In the genomic region with DNA sequence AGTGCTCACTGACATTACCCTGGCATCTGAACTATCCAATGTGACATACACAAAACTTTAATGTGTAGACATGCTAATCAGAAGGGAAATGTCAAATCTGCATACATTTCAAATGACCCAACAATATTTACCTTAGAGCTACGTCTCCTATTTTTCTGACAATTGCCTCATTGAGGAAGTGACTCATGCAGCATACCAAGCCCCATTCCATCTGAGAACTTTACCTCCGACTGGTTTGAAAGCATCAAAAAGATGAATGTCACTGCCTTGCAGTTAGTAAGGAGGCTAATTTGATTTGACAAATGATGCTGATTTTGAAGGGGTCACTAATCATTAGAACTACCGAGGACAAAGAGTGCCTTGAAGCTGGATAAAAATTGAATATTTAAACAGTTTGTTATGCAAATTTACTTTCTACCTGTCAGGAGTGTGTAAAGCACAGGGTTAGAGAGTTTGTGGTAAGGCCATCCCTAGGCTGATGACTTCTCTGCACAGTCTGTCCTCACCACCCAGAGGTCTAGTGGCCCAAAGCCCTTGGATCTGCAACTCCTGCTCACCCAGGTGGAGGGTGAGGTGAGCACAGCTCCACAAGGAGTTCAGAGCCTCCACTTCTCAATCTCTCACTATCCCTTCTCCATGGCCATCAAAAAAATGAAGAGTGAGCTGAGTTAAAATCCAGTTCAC, we compare ENCODE assay signal across 11 cellular contexts.
DNase-seq lines count a peak whose midpoint lies in the region; ATAC-seq and TF ChIP-seq lines count a peak whose summit lies in the region.
"Had no signal": no experiment of that assay in that cellular context is flagged by ENCODE, and none has a peak within 500 bp of the region (broad histone marks: within the 10 kb centered on the region; RNA-seq: fewer than 3 reads in every experiment).

No MANE protein-coding gene starts in this region.

- intact Hi-C loops in Right ventricle myocardium inferior (cut with DNase I): no loop called here
- intact Hi-C loops in head of caudate nucleus (cut with DNase I): no loop called here

- no peaks in the 10 kb centered on the region for H3K9me3 ChIP-seq in Loucy (ENCODE audit: insufficient read depth, low read depth, low read length)

- no peaks in the 10 kb centered on the region for H4K20me1 ChIP-seq in Loucy (ENCODE audit: insufficient read depth, low read length, poor library complexity, severe bottlenecking)

- H3K4me3 ChIP-seq in Loucy (ENCODE audit: low read length, poor library complexity, severe bottlenecking): no peak overlapping the region
- H3K4me3 ChIP-seq in astrocyte of the spinal cord (ENCODE audit: low read depth, low read length): no peak overlapping the region

- ATAC-seq in Right ventricle myocardium inferior (no peak), GM19463 (IDR thresholded peaks at IDR 0.05; ENCODE audit: unreplicated experiment) (no peak), GM18858 (IDR thresholded peaks at IDR 0.05; ENCODE audit: unreplicated experiment) (no peak)
- ATAC-seq: CD8-positive, alpha-beta T cell had no signal

- H3K9ac ChIP-seq in Loucy (ENCODE audit: low read depth, low read length, poor library complexity, severe bottlenecking): no peak overlapping the region

- TF ChIP-seq CTCF in Loucy (conservative IDR thresholded peaks at IDR 0.05; ENCODE audit: low read length) (no peak), astrocyte of the spinal cord (IDR thresholded peaks at IDR 0.05; ENCODE audit: low read depth, low read length) (no peak)

- H2AFZ ChIP-seq in Loucy (ENCODE audit: low read length): peak overlapping the region; percentile 25; the same call in 1 of the 2 replicates

- no peak overlapping the region for H3K4me2 ChIP-seq in Loucy (ENCODE audit: low read depth, low read length, poor library complexity, severe bottlenecking)

- H3K79me2 ChIP-seq in Loucy (ENCODE audit: insufficient read depth, low read length): no peaks in the 10 kb centered on the region

- H3K9me2 ChIP-seq in Loucy (replicated peaks; ENCODE audit: low read depth, low read length): no peaks in the 10 kb centered on the region

- H3K27me3 ChIP-seq in Loucy (ENCODE audit: insufficient read depth, low read length, poor library complexity, severe bottlenecking): no peaks in the 10 kb centered on the region

- H3F3A ChIP-seq in Loucy (ENCODE audit: low read depth): no peaks in the 10 kb centered on the region

- H3K4me1 ChIP-seq in Loucy (ENCODE audit: insufficient read depth, low read length, poor library complexity, severe bottlenecking): peaks cover 17% of the 10 kb centered on the region

- in situ Hi-C loops in ACHN (cut with HindIII; ENCODE audit: low pct_ligation_motif_present, low pct_unique_long_range_greater_than_20kb, low sequenced_read_pairs): no loop called here
- in situ Hi-C loops in astrocyte of the spinal cord (cut with HindIII; ENCODE audit: low sequenced_read_pairs): no loop called here

- H3K36me3 ChIP-seq in Loucy (ENCODE audit: insufficient read depth, low read length): no peaks in the 10 kb centered on the region

- peak; percentile 27 for DNase-seq in ACHN
- peak; percentile 79 for DNase-seq in astrocyte of the spinal cord (ENCODE audit: low read depth, low spot score)
- DNase-seq in kidney glomerular epithelial cell (lab: John Stamatoyannopoulos, UW): peak; percentile 57
- DNase-seq in Right ventricle myocardium inferior (ENCODE audit: missing footprints): no peak
- no peak for DNase-seq in head of caudate nucleus
- DNase-seq: CD8-positive, alpha-beta T cell; effector memory CD4-positive, alpha-beta T cell; IMR-90 had no signal

Comparison
In these comparisons a context has a peak if more than half of its experiments do, and no peak if none do; other contexts are left out.
1. DNase-seq: peak in ACHN (single experiment), astrocyte of the spinal cord (single experiment) and kidney glomerular epithelial cell (single experiment); none in Right ventricle myocardium inferior (single experiment) and head of caudate nucleus (0 of 42).